Comparison of ENCODE assay signal across 13 cellular contexts in the genomic region with DNA sequence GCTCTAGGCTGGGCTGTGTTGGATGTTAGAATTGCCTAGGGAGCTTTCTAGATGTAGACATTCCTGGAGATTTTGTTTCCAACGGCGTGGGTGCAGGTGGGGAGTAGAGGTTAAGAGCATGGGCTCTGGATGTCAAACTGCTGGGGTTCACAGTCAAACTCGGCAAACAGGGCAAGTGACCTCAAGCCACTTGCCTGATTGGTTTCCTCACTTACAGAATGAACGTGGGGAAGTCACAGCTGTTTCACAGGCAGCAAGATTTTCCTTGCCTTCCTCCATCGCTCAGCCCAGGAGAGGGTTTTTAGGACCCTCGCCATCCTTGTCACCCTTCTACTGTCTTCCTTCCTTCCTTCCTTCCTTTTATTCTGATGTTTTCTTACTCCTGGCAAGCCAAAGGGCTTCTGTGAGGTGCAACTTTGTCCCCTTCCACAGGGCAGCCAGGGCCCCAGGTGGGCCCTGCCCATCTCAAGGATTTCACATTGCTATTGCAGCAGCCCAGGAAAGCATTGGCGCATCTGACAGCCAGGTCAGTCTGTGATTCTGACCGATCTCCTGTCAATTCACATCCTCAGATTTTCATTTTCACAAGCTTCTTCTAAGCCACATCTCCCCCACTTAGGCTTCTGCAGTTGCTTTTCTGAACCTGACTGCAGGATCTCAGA. TPM values are rescaled to one million over a fixed set of nuclear protein-coding genes. Genes with fewer than 3 reads are reported as not detected.
DNase-seq lines count a peak whose midpoint lies in the region; ATAC-seq and TF ChIP-seq lines count a peak whose summit lies in the region.
"Had no signal": no experiment of that assay in that cellular context is flagged by ENCODE, and none has a peak within 500 bp of the region (broad histone marks: within the 10 kb centered on the region; RNA-seq: fewer than 3 reads in every experiment).

No MANE protein-coding gene starts in this region.

- H3K36me3 Mint-ChIP-seq in CD4-positive, alpha-beta T cell (ENCODE audit: low read depth): no peaks in the 10 kb centered on the region
- no peaks in the 10 kb centered on the region for H3K36me3 Mint-ChIP-seq in activated T-helper 2 cell treated with anti-CD3 and anti-CD28 coated beads, Interferon-gamma antibody, Interleukin-2, Interleukin-4, amounts not matched to agents 10 μg/mL and 5 μg/mL and 100 μg/mL, durations not matched to agents 14 hours and 24 hours and 36 hours (ENCODE audit: low read depth)
- H3K36me3 Mint-ChIP-seq: activated CD4-positive, alpha-beta memory T cell treated with anti-CD3 and anti-CD28 coated beads for 36 hours; stimulated activated memory B cell treated with anti-CD40 and anti-IgM and Interleukin-4, amounts not matched to agents 10 μg/mL and 1 μg/mL and 100 μg/mL, for 72 hours had no signal

- no peaks in the 10 kb centered on the region for H3K9me3 Mint-ChIP-seq in CD4-positive, alpha-beta T cell
- no peaks in the 10 kb centered on the region for H3K9me3 Mint-ChIP-seq in activated T-helper 2 cell treated with anti-CD3 and anti-CD28 coated beads, Interferon-gamma antibody, Interleukin-2, Interleukin-4, amounts not matched to agents 10 μg/mL and 5 μg/mL and 100 μg/mL, durations not matched to agents 14 hours and 24 hours and 36 hours
- H3K9me3 Mint-ChIP-seq: activated CD4-positive, alpha-beta memory T cell treated with anti-CD3 and anti-CD28 coated beads for 36 hours; stimulated activated memory B cell treated with anti-CD40 and anti-IgM and Interleukin-4, amounts not matched to agents 10 μg/mL and 1 μg/mL and 100 μg/mL, for 72 hours had no signal

- H3K27me3 ChIP-seq in CD4-positive, alpha-beta T cell (ENCODE audit: control insufficient read depth, insufficient read depth, low read length): no peaks in the 10 kb centered on the region
- H3K27me3 ChIP-seq in ascending aorta (no peaks in the 10 kb centered on the region), lower lobe of right lung (ENCODE audit: low read depth) (no peaks in the 10 kb centered on the region), skeletal muscle tissue (ENCODE audit: control insufficient read depth in 3 of 3, insufficient read depth in 3 of 3, low read length in 3 of 3) (peaks cover 0 to 9% (median 0%) of the 10 kb centered on the region in 3 donors)
- H3K27me3 ChIP-seq: SJSA1 had no signal

- TF ChIP-seq CTCF in CD4-positive, alpha-beta T cell (IDR thresholded peaks at IDR 0.05): no peak
- TF ChIP-seq CTCF in ascending aorta (IDR thresholded peaks at IDR 0.05) (no peak), lower lobe of right lung (IDR thresholded peaks at IDR 0.05) (no peak)

- H3K27ac Mint-ChIP-seq in CD4-positive, alpha-beta T cell: peak overlapping the region; percentile 44
- no peak overlapping the region for H3K27ac Mint-ChIP-seq in activated T-helper 2 cell treated with anti-CD3 and anti-CD28 coated beads, Interferon-gamma antibody, Interleukin-2, Interleukin-4, amounts not matched to agents 10 μg/mL and 5 μg/mL and 100 μg/mL, durations not matched to agents 14 hours and 24 hours and 36 hours
- H3K27ac Mint-ChIP-seq: activated CD4-positive, alpha-beta memory T cell treated with anti-CD3 and anti-CD28 coated beads for 36 hours; stimulated activated memory B cell treated with anti-CD40 and anti-IgM and Interleukin-4, amounts not matched to agents 10 μg/mL and 1 μg/mL and 100 μg/mL, for 72 hours had no signal

- no peak overlapping the region for H3K4me3 Mint-ChIP-seq in CD4-positive, alpha-beta T cell
- H3K4me3 Mint-ChIP-seq in activated T-helper 2 cell treated with anti-CD3 and anti-CD28 coated beads, Interferon-gamma antibody, Interleukin-2, Interleukin-4, amounts not matched to agents 10 μg/mL and 5 μg/mL and 100 μg/mL, durations not matched to agents 14 hours and 24 hours and 36 hours (ENCODE audit: low read depth): no peak overlapping the region
- H3K4me3 Mint-ChIP-seq: activated CD4-positive, alpha-beta memory T cell treated with anti-CD3 and anti-CD28 coated beads for 36 hours; stimulated activated memory B cell treated with anti-CD40 and anti-IgM and Interleukin-4, amounts not matched to agents 10 μg/mL and 1 μg/mL and 100 μg/mL, for 72 hours had no signal

- no peaks in the 10 kb centered on the region for H3K9me3 ChIP-seq in CD4-positive, alpha-beta T cell (ENCODE audit: control insufficient read depth, low read length)
- no peaks in the 10 kb centered on the region for H3K9me3 ChIP-seq in ascending aorta
- H3K9me3 ChIP-seq in lower lobe of right lung: no peaks in the 10 kb centered on the region
- H3K9me3 ChIP-seq in skeletal muscle tissue (ENCODE audit: control insufficient read depth in 3 of 3, low read length in 3 of 3): no peaks in the 10 kb centered on the region
- H3K9me3 ChIP-seq: SJSA1 had no signal

- H3K4me1 Mint-ChIP-seq in CD4-positive, alpha-beta T cell (ENCODE audit: low read depth): peaks cover 45% of the 10 kb centered on the region
- H3K4me1 Mint-ChIP-seq in activated T-helper 2 cell treated with anti-CD3 and anti-CD28 coated beads, Interferon-gamma antibody, Interleukin-2, Interleukin-4, amounts not matched to agents 10 μg/mL and 5 μg/mL and 100 μg/mL, durations not matched to agents 14 hours and 24 hours and 36 hours (ENCODE audit: low read depth): peaks cover 25% of the 10 kb centered on the region

- POLR2A ChIA-PET in CD4-positive, alpha-beta T cell (lab: Charles Lee): no interaction called here

- intact Hi-C loops in CD4-positive, alpha-beta T cell (cut with DNase I, micrococcal nuclease): loop anchor here in 1 of 2 experiments (2.0 kb wide), 1 partner anchor 22 kb away; no protein-coding TSS in a partner anchor
- intact Hi-C loops in ascending aorta (cut with DNase I): loop anchor here (5.0 kb wide), 1 partner anchor 62 kb away; no protein-coding TSS in a partner anchor
- intact Hi-C loops in lower lobe of right lung (cut with DNase I): no loop called here
- intact Hi-C loops in activated T-helper 2 cell treated with anti-CD3 and anti-CD28 coated beads, Interferon-gamma antibody, Interleukin-2, Interleukin-4, amounts not matched to agents 10 μg/mL and 5 μg/mL and 100 μg/mL, durations not matched to agents 14 hours and 24 hours and 36 hours (cut with micrococcal nuclease): no loop called here

- no peak for DNase-seq in CD4-positive, alpha-beta T cell
- DNase-seq in ascending aorta (ENCODE audit: low spot score in 2 of 2): no peak
- no peak for DNase-seq in lower lobe of right lung
- no peak for DNase-seq in NAMALWA (ENCODE audit: low spot score)
- DNase-seq in stimulated activated CD4-positive, alpha-beta T cell treated with anti-CD3 and anti-CD28 coated beads, Interleukin-12 subunit alpha, Interleukin-12 subunit beta, amount 100 ng/mL, for 4 hours: no peak
- no peak for DNase-seq in activated T-helper 2 cell treated with anti-CD3 and anti-CD28 coated beads, Interferon-gamma antibody, Interleukin-2, Interleukin-4, amounts not matched to agents 10 μg/mL and 5 μg/mL and 100 μg/mL, durations not matched to agents 14 hours and 24 hours and 36 hours (ENCODE audit: low spot score)
- DNase-seq: activated CD4-positive, alpha-beta memory T cell treated with anti-CD3 and anti-CD28 coated beads for 36 hours; DMS153; NCI-H1105 had no signal

- peaks cover 14% of the 10 kb centered on the region for H3K27me3 Mint-ChIP-seq in CD4-positive, alpha-beta T cell
- H3K27me3 Mint-ChIP-seq in activated T-helper 2 cell treated with anti-CD3 and anti-CD28 coated beads, Interferon-gamma antibody, Interleukin-2, Interleukin-4, amounts not matched to agents 10 μg/mL and 5 μg/mL and 100 μg/mL, durations not matched to agents 14 hours and 24 hours and 36 hours (ENCODE audit: low read depth): peaks cover 36% of the 10 kb centered on the region

- no peak overlapping the region for H3K9ac ChIP-seq in skeletal muscle tissue (ENCODE audit: low read depth in 1 of 3, low read length in 3 of 3)

- H3K4me1 ChIP-seq in ascending aorta: peaks cover 4 to 20% of the 10 kb centered on the region in 2 donors
- peaks cover 58% of the 10 kb centered on the region for H3K4me1 ChIP-seq in lower lobe of right lung
- H3K4me1 ChIP-seq in skeletal muscle tissue (ENCODE audit: control insufficient read depth in 3 of 3, insufficient read depth in 3 of 3, low read length in 3 of 3): peaks cover 36 to 39% (median 38%) of the 10 kb centered on the region in 3 donors

- no peak for ATAC-seq in CD4-positive, alpha-beta T cell (ENCODE audit: poor library complexity)
- no peak for ATAC-seq in lower lobe of right lung
- no peak for ATAC-seq in GM21447 (IDR thresholded peaks at IDR 0.05; ENCODE audit: unreplicated experiment)
- ATAC-seq: stimulated activated memory B cell treated with anti-CD40 and anti-IgM and Interleukin-4, amounts not matched to agents 10 μg/mL and 1 μg/mL and 100 μg/mL, for 72 hours had no signal

- no peak overlapping the region for H3K27ac ChIP-seq in CD4-positive, alpha-beta T cell (ENCODE audit: low read depth, low read length)
- peak overlapping the region; percentile 77 to 81 for H3K27ac ChIP-seq in ascending aorta
- peak overlapping the region; percentile 62 for H3K27ac ChIP-seq in lower lobe of right lung
- H3K27ac ChIP-seq in skeletal muscle tissue (ENCODE audit: low read depth, low read length): peak overlapping the region; percentile 44
- H3K27ac ChIP-seq: SJSA1 had no signal

- CTCF ChIA-PET in CD4-positive, alpha-beta T cell (lab: Charles Lee): no interaction called here

- H3K36me3 ChIP-seq in ascending aorta: no peaks in the 10 kb centered on the region
- H3K36me3 ChIP-seq in lower lobe of right lung: no peaks in the 10 kb centered on the region
- no peaks in the 10 kb centered on the region for H3K36me3 ChIP-seq in skeletal muscle tissue (ENCODE audit: control insufficient read depth in 3 of 3, insufficient read depth in 3 of 3, low read length in 3 of 3)
- H3K36me3 ChIP-seq: SJSA1 had no signal

- H3K4me3 ChIP-seq in ascending aorta: no peak overlapping the region
- no peak overlapping the region for H3K4me3 ChIP-seq in lower lobe of right lung
- no peak overlapping the region for H3K4me3 ChIP-seq in skeletal muscle tissue (ENCODE audit: low read length in 3 of 3)
- H3K4me3 ChIP-seq: SJSA1 had no signal

RNA-seq across cellular contexts. Expression of a gene that starts 7.0 kb away (rescaled TPM):
- 1 to 10 TPM; 1.1 to 1.2 TPM for total RNA-seq in CD4-positive, alpha-beta T cell
- 17.1 TPM for total RNA-seq in ascending aorta
- total RNA-seq in lower lobe of right lung: 9.9 TPM
- total RNA-seq in skeletal muscle tissue: 3.1 TPM
- total RNA-seq in activated T-helper 2 cell treated with anti-CD3 and anti-CD28 coated beads, Interferon-gamma antibody, Interleukin-2, Interleukin-4, amounts not matched to agents 10 μg/mL and 5 μg/mL and 100 μg/mL, durations not matched to agents 14 hours and 24 hours and 36 hours: 0.23 and 0.25 TPM in 2 replicates

RNA-seq across cellular contexts. Expression of a gene that starts 56.9 kb away (rescaled TPM):
- 1 to 10 TPM in 1 of 2 experiments, under 1 TPM in 1; 0.92 to 1.2 TPM for total RNA-seq in CD4-positive, alpha-beta T cell
- 3.6 TPM for total RNA-seq in ascending aorta
- 9.8 TPM for total RNA-seq in lower lobe of right lung
- total RNA-seq in skeletal muscle tissue: 13.0 TPM
- total RNA-seq in activated T-helper 2 cell treated with anti-CD3 and anti-CD28 coated beads, Interferon-gamma antibody, Interleukin-2, Interleukin-4, amounts not matched to agents 10 μg/mL and 5 μg/mL and 100 μg/mL, durations not matched to agents 14 hours and 24 hours and 36 hours: 13.5 and 16.8 TPM in 2 replicates
